In genomic region chr18:11034816-11035215, GRCh38 we compare ENCODE assay signal across 2 cellular contexts.
A peak's percentile ranks its signal among the peaks of the same experiment; 100 is the strongest.
TF ChIP-seq lines count a peak whose summit lies in the region.

No MANE protein-coding gene starts in this region.

TF ChIP-seq in IMR-90, 13 proteins besides CTCF, POLR2A, EP300 and RAD21:
- TF ChIP-seq CHD1 (IDR thresholded peaks at IDR 0.05; ENCODE audit: low read depth, low read length) (no peak), MAZ (IDR thresholded peaks at IDR 0.05; ENCODE audit: borderline replicate concordance, low read depth, low read length) (no peak), NFE2L2 (IDR thresholded peaks at IDR 0.05; ENCODE audit: low read depth, low read length) (no peak), BHLHE40 (IDR thresholded peaks at IDR 0.05; ENCODE audit: low read depth, low read length) (no peak), FOS (IDR thresholded peaks at IDR 0.05; ENCODE audit: low read depth, low read length) (no peak), SMC3 (IDR thresholded peaks at IDR 0.05; ENCODE audit: low read depth, low read length) (no peak), MXI1 (IDR thresholded peaks at IDR 0.05; ENCODE audit: borderline replicate concordance, low read depth, low read length) (no peak), CEBPB (IDR thresholded peaks at IDR 0.05; ENCODE audit: low read depth, low read length) (no peak), RFX5 (IDR thresholded peaks at IDR 0.05; ENCODE audit: low read depth, low read length) (no peak), RCOR1 (IDR thresholded peaks at IDR 0.05; ENCODE audit: insufficient replicate concordance, low read length) (no peak), MAFK (IDR thresholded peaks at IDR 0.05; ENCODE audit: low read depth, low read length) (no peak)
- TF ChIP-seq, protein P1, sequence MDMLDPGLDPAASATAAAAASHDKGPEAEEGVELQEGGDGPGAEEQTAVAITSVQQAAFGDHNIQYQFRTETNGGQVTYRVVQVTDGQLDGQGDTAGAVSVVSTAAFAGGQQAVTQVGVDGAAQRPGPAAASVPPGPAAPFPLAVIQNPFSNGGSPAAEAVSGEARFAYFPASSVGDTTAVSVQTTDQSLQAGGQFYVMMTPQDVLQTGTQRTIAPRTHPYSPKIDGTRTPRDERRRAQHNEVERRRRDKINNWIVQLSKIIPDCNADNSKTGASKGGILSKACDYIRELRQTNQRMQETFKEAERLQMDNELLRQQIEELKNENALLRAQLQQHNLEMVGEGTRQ (IDR thresholded peaks at IDR 0.05; ENCODE audit: low read depth, low read length), result no peak
- TF ChIP-seq, protein P2, sequence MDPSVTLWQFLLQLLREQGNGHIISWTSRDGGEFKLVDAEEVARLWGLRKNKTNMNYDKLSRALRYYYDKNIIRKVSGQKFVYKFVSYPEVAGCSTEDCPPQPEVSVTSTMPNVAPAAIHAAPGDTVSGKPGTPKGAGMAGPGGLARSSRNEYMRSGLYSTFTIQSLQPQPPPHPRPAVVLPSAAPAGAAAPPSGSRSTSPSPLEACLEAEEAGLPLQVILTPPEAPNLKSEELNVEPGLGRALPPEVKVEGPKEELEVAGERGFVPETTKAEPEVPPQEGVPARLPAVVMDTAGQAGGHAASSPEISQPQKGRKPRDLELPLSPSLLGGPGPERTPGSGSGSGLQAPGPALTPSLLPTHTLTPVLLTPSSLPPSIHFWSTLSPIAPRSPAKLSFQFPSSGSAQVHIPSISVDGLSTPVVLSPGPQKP (IDR thresholded peaks at IDR 0.05; ENCODE audit: borderline replicate concordance, low read depth, low read length), result no peak

TF ChIP-seq in GM12878, 131 proteins besides CTCF, POLR2A, EP300 and RAD21 (continues in another document):
- no peak for TF ChIP-seq SKIL (IDR thresholded peaks at IDR 0.05; ENCODE audit: low read depth, poor library complexity, severe bottlenecking)
- TF ChIP-seq MTA2 (IDR thresholded peaks at IDR 0.05; ENCODE audit: low read depth), result 0 out of 2 replicates have a peak, but pooled peaks have one; percentile 14
- TF ChIP-seq ZNF207 (IDR thresholded peaks at IDR 0.05; ENCODE audit: borderline replicate concordance), result no peak
- TF ChIP-seq YY1 (IDR thresholded peaks at IDR 0.05; ENCODE audit: low read depth, low read length), result no peak
- no peak for TF ChIP-seq SMARCA5 (IDR thresholded peaks at IDR 0.05)
- no peak for TF ChIP-seq HDGF (IDR thresholded peaks at IDR 0.05)
- no peak for TF ChIP-seq STAT3 (IDR thresholded peaks at IDR 0.05; ENCODE audit: low read depth, low read length)
- TF ChIP-seq, protein P3, sequence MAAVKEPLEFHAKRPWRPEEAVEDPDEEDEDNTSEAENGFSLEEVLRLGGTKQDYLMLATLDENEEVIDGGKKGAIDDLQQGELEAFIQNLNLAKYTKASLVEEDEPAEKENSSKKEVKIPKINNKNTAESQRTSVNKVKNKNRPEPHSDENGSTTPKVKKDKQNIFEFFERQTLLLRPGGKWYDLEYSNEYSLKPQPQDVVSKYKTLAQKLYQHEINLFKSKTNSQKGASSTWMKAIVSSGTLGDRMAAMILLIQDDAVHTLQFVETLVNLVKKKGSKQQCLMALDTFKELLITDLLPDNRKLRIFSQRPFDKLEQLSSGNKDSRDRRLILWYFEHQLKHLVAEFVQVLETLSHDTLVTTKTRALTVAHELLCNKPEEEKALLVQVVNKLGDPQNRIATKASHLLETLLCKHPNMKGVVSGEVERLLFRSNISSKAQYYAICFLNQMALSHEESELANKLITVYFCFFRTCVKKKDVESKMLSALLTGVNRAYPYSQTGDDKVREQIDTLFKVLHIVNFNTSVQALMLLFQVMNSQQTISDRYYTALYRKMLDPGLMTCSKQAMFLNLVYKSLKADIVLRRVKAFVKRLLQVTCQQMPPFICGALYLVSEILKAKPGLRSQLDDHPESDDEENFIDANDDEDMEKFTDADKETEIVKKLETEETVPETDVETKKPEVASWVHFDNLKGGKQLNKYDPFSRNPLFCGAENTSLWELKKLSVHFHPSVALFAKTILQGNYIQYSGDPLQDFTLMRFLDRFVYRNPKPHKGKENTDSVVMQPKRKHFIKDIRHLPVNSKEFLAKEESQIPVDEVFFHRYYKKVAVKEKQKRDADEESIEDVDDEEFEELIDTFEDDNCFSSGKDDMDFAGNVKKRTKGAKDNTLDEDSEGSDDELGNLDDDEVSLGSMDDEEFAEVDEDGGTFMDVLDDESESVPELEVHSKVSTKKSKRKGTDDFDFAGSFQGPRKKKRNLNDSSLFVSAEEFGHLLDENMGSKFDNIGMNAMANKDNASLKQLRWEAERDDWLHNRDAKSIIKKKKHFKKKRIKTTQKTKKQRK (IDR thresholded peaks at IDR 0.05; ENCODE audit: low read depth, low read length), result no peak
- TF ChIP-seq NFYA (IDR thresholded peaks at IDR 0.05; ENCODE audit: borderline replicate concordance, low read depth, low read length), result no peak
- TF ChIP-seq TBL1XR1 (IDR thresholded peaks at IDR 0.05; ENCODE audit: low read depth, low read length), result no peak
- no peak for TF ChIP-seq TARDBP (IDR thresholded peaks at IDR 0.05; ENCODE audit: borderline replicate concordance)
- no peak for TF ChIP-seq ZBED1 (IDR thresholded peaks at IDR 0.05; ENCODE audit: borderline replicate concordance)
- TF ChIP-seq, protein P4, sequence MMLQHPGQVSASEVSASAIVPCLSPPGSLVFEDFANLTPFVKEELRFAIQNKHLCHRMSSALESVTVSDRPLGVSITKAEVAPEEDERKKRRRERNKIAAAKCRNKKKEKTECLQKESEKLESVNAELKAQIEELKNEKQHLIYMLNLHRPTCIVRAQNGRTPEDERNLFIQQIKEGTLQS (IDR thresholded peaks at IDR 0.05; ENCODE audit: borderline replicate concordance, extremely low read depth, low read depth, low read length), result no peak
- no peak for TF ChIP-seq E2F4 (IDR thresholded peaks at IDR 0.05; ENCODE audit: low read depth, low read length)
- TF ChIP-seq RB1 (IDR thresholded peaks at IDR 0.05; ENCODE audit: borderline replicate concordance), result no peak
- TF ChIP-seq SMAD1 (IDR thresholded peaks at IDR 0.05; ENCODE audit: low read depth, partially characterized antibody), result no peak
- no peak for TF ChIP-seq SMAD5 (IDR thresholded peaks at IDR 0.05; ENCODE audit: low read depth)
- TF ChIP-seq ZBTB4 (CRISPR knock-in tag; IDR thresholded peaks at IDR 0.05), result no peak
- TF ChIP-seq NR2F1 (conservative IDR thresholded peaks at IDR 0.05), result no peak
- no peak for TF ChIP-seq BRCA1 (IDR thresholded peaks at IDR 0.05; ENCODE audit: low read depth, low read length)
- no peak for TF ChIP-seq ASH2L (IDR thresholded peaks at IDR 0.05; ENCODE audit: borderline replicate concordance, low read depth)
- 0 out of 2 replicates have a peak, but pooled peaks have one; percentile 28 for TF ChIP-seq DPF2 (IDR thresholded peaks at IDR 0.05)
- no peak for TF ChIP-seq SREBF2 (IDR thresholded peaks at IDR 0.05; ENCODE audit: low read length)
- TF ChIP-seq TCF7 (IDR thresholded peaks at IDR 0.05; ENCODE audit: borderline replicate concordance), result no peak
- no peak for TF ChIP-seq USF1 (IDR thresholded peaks at IDR 0.05; ENCODE audit: borderline replicate concordance, extremely low read length, insufficient read depth, low read depth, low read length)
- no peak for TF ChIP-seq MEF2B (IDR thresholded peaks at IDR 0.05; ENCODE audit: partially characterized antibody, poor library complexity, severe bottlenecking)
- no peak for TF ChIP-seq STAT1 (conservative IDR thresholded peaks at IDR 0.05)
- no peak for TF ChIP-seq ZSCAN29 (IDR thresholded peaks at IDR 0.05)
- TF ChIP-seq CHD4 (IDR thresholded peaks at IDR 0.05), result no peak
- TF ChIP-seq RBBP5 (conservative IDR thresholded peaks at IDR 0.05), result no peak
- no peak for TF ChIP-seq TAF1 (IDR thresholded peaks at IDR 0.05; ENCODE audit: borderline replicate concordance, low read depth, low read length)
- TF ChIP-seq CHD1 (IDR thresholded peaks at IDR 0.05; ENCODE audit: low read depth, low read length), result no peak
- TF ChIP-seq WRNIP1 (IDR thresholded peaks at IDR 0.05; ENCODE audit: borderline replicate concordance, low read depth, low read length), result no peak
- TF ChIP-seq MTA3 (IDR thresholded peaks at IDR 0.05; ENCODE audit: borderline replicate concordance, low read length), result peak; percentile 58; the same call in 1 of the 2 replicates
- TF ChIP-seq FOXM1 (IDR thresholded peaks at IDR 0.05; ENCODE audit: low read depth, low read length), result no peak
- no peak for TF ChIP-seq ESRRA (IDR thresholded peaks at IDR 0.05; ENCODE audit: low read length)
- TF ChIP-seq, protein P5, sequence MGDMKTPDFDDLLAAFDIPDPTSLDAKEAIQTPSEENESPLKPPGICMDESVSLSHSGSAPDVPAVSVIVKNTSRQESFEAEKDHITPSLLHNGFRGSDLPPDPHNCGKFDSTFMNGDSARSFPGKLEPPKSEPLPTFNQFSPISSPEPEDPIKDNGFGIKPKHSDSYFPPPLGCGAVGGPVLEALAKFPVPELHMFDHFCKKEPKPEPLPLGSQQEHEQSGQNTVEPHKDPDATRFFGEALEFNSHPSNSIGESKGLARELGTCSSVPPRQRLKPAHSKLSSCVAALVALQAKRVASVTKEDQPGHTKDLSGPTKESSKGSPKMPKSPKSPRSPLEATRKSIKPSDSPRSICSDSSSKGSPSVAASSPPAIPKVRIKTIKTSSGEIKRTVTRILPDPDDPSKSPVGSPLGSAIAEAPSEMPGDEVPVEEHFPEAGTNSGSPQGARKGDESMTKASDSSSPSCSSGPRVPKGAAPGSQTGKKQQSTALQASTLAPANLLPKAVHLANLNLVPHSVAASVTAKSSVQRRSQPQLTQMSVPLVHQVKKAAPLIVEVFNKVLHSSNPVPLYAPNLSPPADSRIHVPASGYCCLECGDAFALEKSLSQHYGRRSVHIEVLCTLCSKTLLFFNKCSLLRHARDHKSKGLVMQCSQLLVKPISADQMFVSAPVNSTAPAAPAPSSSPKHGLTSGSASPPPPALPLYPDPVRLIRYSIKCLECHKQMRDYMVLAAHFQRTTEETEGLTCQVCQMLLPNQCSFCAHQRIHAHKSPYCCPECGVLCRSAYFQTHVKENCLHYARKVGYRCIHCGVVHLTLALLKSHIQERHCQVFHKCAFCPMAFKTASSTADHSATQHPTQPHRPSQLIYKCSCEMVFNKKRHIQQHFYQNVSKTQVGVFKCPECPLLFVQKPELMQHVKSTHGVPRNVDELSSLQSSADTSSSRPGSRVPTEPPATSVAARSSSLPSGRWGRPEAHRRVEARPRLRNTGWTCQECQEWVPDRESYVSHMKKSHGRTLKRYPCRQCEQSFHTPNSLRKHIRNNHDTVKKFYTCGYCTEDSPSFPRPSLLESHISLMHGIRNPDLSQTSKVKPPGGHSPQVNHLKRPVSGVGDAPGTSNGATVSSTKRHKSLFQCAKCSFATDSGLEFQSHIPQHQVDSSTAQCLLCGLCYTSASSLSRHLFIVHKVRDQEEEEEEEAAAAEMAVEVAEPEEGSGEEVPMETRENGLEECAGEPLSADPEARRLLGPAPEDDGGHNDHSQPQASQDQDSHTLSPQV (IDR thresholded peaks at IDR 0.05), result no peak
- TF ChIP-seq IKZF2 (IDR thresholded peaks at IDR 0.05), result peak; percentile 73 to 84
- TF ChIP-seq MYB (IDR thresholded peaks at IDR 0.05; ENCODE audit: borderline replicate concordance, low read depth, low read length), result no peak
- TF ChIP-seq PAX5 (IDR thresholded peaks at IDR 0.05; ENCODE audit: borderline replicate concordance, low read depth, low read length), result no peak
- no peak for TF ChIP-seq EGR1 (IDR thresholded peaks at IDR 0.05; ENCODE audit: borderline replicate concordance in 1 of 2, low read depth in 2 of 2, low read length in 2 of 2)
- TF ChIP-seq BMI1 (IDR thresholded peaks at IDR 0.05; ENCODE audit: borderline replicate concordance), result no peak
- TF ChIP-seq CBFB (IDR thresholded peaks at IDR 0.05; ENCODE audit: low read depth), result no peak
- no peak for TF ChIP-seq CHD2 (IDR thresholded peaks at IDR 0.05; ENCODE audit: borderline replicate concordance, low read depth, low read length)
- TF ChIP-seq TCF12 (IDR thresholded peaks at IDR 0.05; ENCODE audit: low read depth, low read length), result no peak
